Comparison of ENCODE assay signal across 8 cellular contexts in the genomic region with DNA sequence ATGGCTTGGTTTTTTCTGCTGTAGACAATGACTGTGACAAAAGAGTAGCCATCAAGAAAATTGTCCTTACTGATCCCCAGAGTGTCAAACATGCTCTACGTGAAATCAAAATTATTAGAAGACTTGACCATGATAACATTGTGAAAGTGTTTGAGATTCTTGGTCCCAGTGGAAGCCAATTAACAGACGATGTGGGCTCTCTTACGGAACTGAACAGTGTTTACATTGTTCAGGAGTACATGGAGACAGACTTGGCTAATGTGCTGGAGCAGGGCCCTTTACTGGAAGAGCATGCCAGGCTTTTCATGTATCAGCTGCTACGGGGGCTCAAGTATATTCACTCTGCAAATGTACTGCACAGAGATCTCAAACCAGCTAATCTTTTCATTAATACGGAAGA. TPM values are rescaled to one million over a fixed set of nuclear protein-coding genes. Genes with fewer than 3 reads are reported as not detected.
DNase-seq lines count a peak whose midpoint lies in the region; ATAC-seq and TF ChIP-seq lines count a peak whose summit lies in the region.
"Not testable (repeated sequence)": the region's sequence is repeated elsewhere in the genome, so short reads cannot be mapped to it uniquely, and the experiment has no call there.

No MANE protein-coding gene starts in this region.

- H3K27ac ChIP-seq in BLaER1, result peak overlapping the region; percentile 51
- peak overlapping the region; percentile 52 for H3K27ac ChIP-seq in caudate nucleus (ENCODE audit: low read depth, low read length)
- H3K27ac ChIP-seq in heart right ventricle, result peak overlapping the region in 1 of 10 donors; percentile 42
- H3K27ac ChIP-seq in stomach, result peak overlapping the region in 4 of 5 donors; percentile 5 to 36 (median 22)

- H3K4me1 ChIP-seq in BLaER1 (peaks cover 47% of the 10 kb centered on the region), heart right ventricle (peaks cover 0 to 32% (median 19%) of the 10 kb centered on the region in 9 donors), stomach (peaks cover 34 to 77% (median 52%) of the 10 kb centered on the region in 4 donors)

- H3K4me1 Mint-ChIP-seq in IgD-negative memory B cell (peaks cover 18 to 38% (median 28%) of the 10 kb centered on the region in 3 donors), T-helper 17 cell (peaks cover 30% of the 10 kb centered on the region)
- peaks cover 40% of the 10 kb centered on the region for H3K4me1 Mint-ChIP-seq in activated T-helper 2 cell treated with anti-CD3 and anti-CD28 coated beads, Interferon-gamma antibody, Interleukin-2, Interleukin-4, amounts not matched to agents 10 μg/mL and 5 μg/mL and 100 μg/mL, durations not matched to agents 14 hours and 24 hours and 36 hours (ENCODE audit: low read depth)
- peaks cover 12 to 44% (median 39%) of the 10 kb centered on the region in 4 donors for H3K4me1 Mint-ChIP-seq in naive thymus-derived CD8-positive, alpha-beta T cell

- H3K4me3 Mint-ChIP-seq in IgD-negative memory B cell, result peak overlapping the region in 1 of 4 donors; percentile 90
- peak overlapping the region; percentile 77 for H3K4me3 Mint-ChIP-seq in T-helper 17 cell
- H3K4me3 Mint-ChIP-seq in activated T-helper 2 cell treated with anti-CD3 and anti-CD28 coated beads, Interferon-gamma antibody, Interleukin-2, Interleukin-4, amounts not matched to agents 10 μg/mL and 5 μg/mL and 100 μg/mL, durations not matched to agents 14 hours and 24 hours and 36 hours (ENCODE audit: low read depth), result peak overlapping the region; percentile 51
- H3K4me3 Mint-ChIP-seq in naive thymus-derived CD8-positive, alpha-beta T cell, result peak overlapping the region in 9 of 10 donors; percentile 14 to 84 (median 68)

- TF ChIP-seq EP300 in stomach (IDR thresholded peaks at IDR 0.05), result not testable (repeated sequence)

- not testable (repeated sequence) for H3K9ac ChIP-seq in BLaER1

- POLR2A ChIA-PET in naive thymus-derived CD8-positive, alpha-beta T cell (lab: Charles Lee), result interaction anchor here (0.6 to 2.4 kb wide), 3 partner anchors 26 to 92 kb away, joined by 3 to 22 read pairs (median 12); a partner anchor contains a TSS

- H3K4me3 ChIP-seq in BLaER1, heart right ventricle, stomach: not testable (repeated sequence)

- peaks cover 17% of the 10 kb centered on the region for H3K9me3 ChIP-seq in BLaER1
- H3K9me3 ChIP-seq in T-helper 17 cell (ENCODE audit: control insufficient read depth, low read length, poor library complexity, severe bottlenecking); heart right ventricle; stomach: not testable (repeated sequence)

- H3K27me3 ChIP-seq in BLaER1, heart right ventricle, stomach: not testable (repeated sequence)

- intact Hi-C loops in activated T-helper 2 cell treated with anti-CD3 and anti-CD28 coated beads, Interferon-gamma antibody, Interleukin-2, Interleukin-4, amounts not matched to agents 10 μg/mL and 5 μg/mL and 100 μg/mL, durations not matched to agents 14 hours and 24 hours and 36 hours (cut with micrococcal nuclease), result loop anchor here (1.0 kb wide), 1 partner anchor 64 kb away; no protein-coding TSS in a partner anchor
- intact Hi-C loops in heart right ventricle (cut with DNase I); stomach (cut with DNase I; ENCODE audit: low total_unique reads): not testable (repeated sequence)

- not testable (repeated sequence) for H3K9me3 Mint-ChIP-seq in IgD-negative memory B cell; activated T-helper 2 cell treated with anti-CD3 and anti-CD28 coated beads, Interferon-gamma antibody, Interleukin-2, Interleukin-4, amounts not matched to agents 10 μg/mL and 5 μg/mL and 100 μg/mL, durations not matched to agents 14 hours and 24 hours and 36 hours; naive thymus-derived CD8-positive, alpha-beta T cell

- not testable (repeated sequence) for DNase-seq in T-helper 17 cell; activated T-helper 2 cell treated with anti-CD3 and anti-CD28 coated beads, Interferon-gamma antibody, Interleukin-2, Interleukin-4, amounts not matched to agents 10 μg/mL and 5 μg/mL and 100 μg/mL, durations not matched to agents 14 hours and 24 hours and 36 hours (ENCODE audit: low spot score); heart right ventricle; naive thymus-derived CD8-positive, alpha-beta T cell
- DNase-seq in caudate nucleus (lab: John Stamatoyannopoulos, UW), result peak in 5 of 61 donors; percentile 5 to 20 (median 9)
- peak; percentile 51 for DNase-seq in stomach

- H3K27me3 Mint-ChIP-seq in IgD-negative memory B cell; T-helper 17 cell; activated T-helper 2 cell treated with anti-CD3 and anti-CD28 coated beads, Interferon-gamma antibody, Interleukin-2, Interleukin-4, amounts not matched to agents 10 μg/mL and 5 μg/mL and 100 μg/mL, durations not matched to agents 14 hours and 24 hours and 36 hours (ENCODE audit: low read depth); naive thymus-derived CD8-positive, alpha-beta T cell: not testable (repeated sequence)

- not testable (repeated sequence) for H3K36me3 Mint-ChIP-seq in IgD-negative memory B cell; T-helper 17 cell (ENCODE audit: low read depth)
- H3K36me3 Mint-ChIP-seq in activated T-helper 2 cell treated with anti-CD3 and anti-CD28 coated beads, Interferon-gamma antibody, Interleukin-2, Interleukin-4, amounts not matched to agents 10 μg/mL and 5 μg/mL and 100 μg/mL, durations not matched to agents 14 hours and 24 hours and 36 hours (ENCODE audit: low read depth), result peaks cover 45% of the 10 kb centered on the region
- peaks cover 0 to 17% (median 9%) of the 10 kb centered on the region in 3 donors for H3K36me3 Mint-ChIP-seq in naive thymus-derived CD8-positive, alpha-beta T cell

- peak overlapping the region; percentile 83 for H3K4me2 ChIP-seq in BLaER1

- H4K20me1 ChIP-seq in BLaER1, result not testable (repeated sequence)

- TF ChIP-seq POLR2A in stomach (IDR thresholded peaks at IDR 0.05), result not testable (repeated sequence)

- TF ChIP-seq CTCF in heart right ventricle (IDR thresholded peaks at IDR 0.05); stomach (IDR thresholded peaks at IDR 0.05): not testable (repeated sequence)

- H3K27ac Mint-ChIP-seq in IgD-negative memory B cell (peak overlapping the region; percentile 33 to 94 (median 86)), T-helper 17 cell (peak overlapping the region; percentile 91)
- peak overlapping the region; percentile 93 for H3K27ac Mint-ChIP-seq in activated T-helper 2 cell treated with anti-CD3 and anti-CD28 coated beads, Interferon-gamma antibody, Interleukin-2, Interleukin-4, amounts not matched to agents 10 μg/mL and 5 μg/mL and 100 μg/mL, durations not matched to agents 14 hours and 24 hours and 36 hours
- H3K27ac Mint-ChIP-seq in naive thymus-derived CD8-positive, alpha-beta T cell, result peak overlapping the region; percentile 78 to 97 (median 94)

- 39 to 55% methylated on average over 5 of the region's 5 CpGs for WGBS in heart right ventricle, 2 donors
- WGBS in stomach, 5 donors, result 25 to 51% (median 28%) methylated on average over 5 of the region's 5 CpGs

- not testable (repeated sequence) for ATAC-seq in T-helper 17 cell; naive thymus-derived CD8-positive, alpha-beta T cell
- peak in 6 of 8 donors; percentile 38 to 87 (median 73) for ATAC-seq in heart right ventricle

- peaks cover 56% of the 10 kb centered on the region for H3K36me3 ChIP-seq in BLaER1
- H3K36me3 ChIP-seq in heart right ventricle, result peaks cover 0 to 52% (median 16%) of the 10 kb centered on the region in 9 donors
- H3K36me3 ChIP-seq in stomach, result peaks cover 4 to 42% (median 37%) of the 10 kb centered on the region in 4 donors

RNA-seq across cellular contexts. Expression of a gene that starts 27.5 kb away (rescaled TPM):
- polyA plus RNA-seq in IgD-negative memory B cell, result 5.8 TPM
- 10 to 100 TPM; 36.8 to 45.6 TPM for total RNA-seq in T-helper 17 cell
- total RNA-seq in activated T-helper 2 cell treated with anti-CD3 and anti-CD28 coated beads, Interferon-gamma antibody, Interleukin-2, Interleukin-4, amounts not matched to agents 10 μg/mL and 5 μg/mL and 100 μg/mL, durations not matched to agents 14 hours and 24 hours and 36 hours, result 55.8 and 58.7 TPM in 2 replicates
- 10 to 100 TPM; 13.5 to 21.8 (median 18.1) TPM for total RNA-seq in heart right ventricle
- 1 to 10 TPM; 4.2 to 7.9 TPM for polyA plus RNA-seq in heart right ventricle
- 10 to 100 TPM; 19.8 to 21.7 TPM for total RNA-seq in naive thymus-derived CD8-positive, alpha-beta T cell
- 1 to 10 TPM; 5.3 to 6.3 (median 5.4) TPM for polyA plus RNA-seq in naive thymus-derived CD8-positive, alpha-beta T cell
- total RNA-seq in stomach, result 100 to 1,000 TPM in 1 of 5 donors, 10 to 100 TPM in 3, 1 to 10 TPM in 1; 2.3 to 159 (median 26.8) TPM
- polyA plus RNA-seq in stomach, result 10 to 100 TPM in 2 of 3 donors, 1 to 10 TPM in 1; 8.3 to 13.3 (median 10.1) TPM
